In the genomic region with DNA sequence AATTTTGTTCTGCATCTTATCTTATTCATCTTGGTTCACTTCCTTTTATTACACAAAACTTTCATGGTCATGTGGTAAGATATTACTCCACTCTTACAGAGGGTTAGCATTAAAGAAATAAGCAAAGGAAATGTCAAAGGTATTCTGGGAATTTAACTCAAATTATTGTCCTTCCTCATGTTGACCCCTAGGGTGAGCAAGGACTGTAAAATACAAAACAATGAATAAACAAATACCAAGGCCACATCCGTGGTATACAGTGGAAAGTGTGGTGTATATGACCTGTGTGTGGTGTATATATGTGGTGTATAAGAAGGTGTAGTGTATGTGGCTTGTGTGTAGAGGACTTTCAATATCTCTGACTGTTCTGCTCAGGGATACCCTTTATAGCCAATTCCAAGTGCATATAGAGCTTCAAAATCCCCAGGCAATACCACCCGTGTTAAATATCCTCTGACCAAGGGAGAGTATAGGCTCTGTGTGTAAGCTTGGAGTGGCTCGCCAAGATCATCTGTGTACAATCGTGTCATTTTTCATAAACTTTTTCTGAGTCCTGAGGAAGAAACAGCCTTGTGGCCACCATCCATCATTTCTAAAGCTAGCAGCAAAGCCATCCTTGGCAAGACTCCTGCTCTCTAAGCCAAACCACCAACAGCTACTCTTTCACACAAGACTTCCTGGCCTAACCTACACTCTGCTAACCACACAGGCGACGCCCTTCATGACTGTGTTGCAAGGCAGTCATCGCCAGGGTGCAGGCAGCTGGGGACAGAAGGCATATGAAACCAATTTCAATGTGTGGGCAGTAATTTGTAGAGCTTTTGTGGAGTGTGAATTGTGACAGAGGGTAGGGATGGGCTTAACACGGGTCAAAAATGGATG, we compare ENCODE assay signal across 8 cellular contexts.
DNase-seq lines count a peak whose midpoint lies in the region; ATAC-seq and TF ChIP-seq lines count a peak whose summit lies in the region.

No MANE protein-coding gene starts in this region.

- in situ Hi-C loops in ACHN (cut with HindIII; ENCODE audit: low pct_ligation_motif_present, low pct_unique_long_range_greater_than_20kb, low sequenced_read_pairs) = no loop called here

- ATAC-seq in GM18502 (IDR thresholded peaks at IDR 0.05; ENCODE audit: poor library complexity, unreplicated experiment) (peak; percentile 93), HG02798 (IDR thresholded peaks at IDR 0.05; ENCODE audit: poor library complexity, unreplicated experiment) (peak; percentile 87), gastroesophageal sphincter (peak; percentile 57)

- H3K4me3 ChIP-seq in gastroesophageal sphincter = no peak overlapping the region

- no peaks in the 10 kb centered on the region for H3K4me1 ChIP-seq in gastroesophageal sphincter

- H3K36me3 ChIP-seq in gastroesophageal sphincter = no peaks in the 10 kb centered on the region

- H3K9me3 ChIP-seq in gastroesophageal sphincter = no peaks in the 10 kb centered on the region

- TF ChIP-seq POLR2A in gastroesophageal sphincter (IDR thresholded peaks at IDR 0.05) = no peak

- WGBS in gastroesophageal sphincter (ENCODE audit: low coverage in 1 of 2), 2 donors = 47 to 56% methylated on average over 4 to 8 of the region's 8 CpGs

- peak; percentile 12 for DNase-seq in NK-92 (lab: John Stamatoyannopoulos, UW; ENCODE audit: unreplicated experiment)
- DNase-seq in activated T-cell treated with anti-CD3 and anti-CD28 coated beads for 24 hours (ENCODE audit: low read depth) = peak; percentile 68
- DNase-seq in stimulated activated CD4-positive, alpha-beta T cell treated with anti-CD3 and anti-CD28 coated beads, TNF-alpha, amount 100 ng/mL, for 1 hour (ENCODE audit: low read depth in 3 of 3, low spot score in 1 of 3) = peak; percentile 36 to 58 (median 52)
- DNase-seq in cerebellar nuclear complex (lab: John Stamatoyannopoulos, UW) = no peak
- no peak for DNase-seq in ACHN

- TF ChIP-seq EP300 in gastroesophageal sphincter (IDR thresholded peaks at IDR 0.05) = no peak

- no peak for TF ChIP-seq CTCF in gastroesophageal sphincter (IDR thresholded peaks at IDR 0.05)

- H3K27me3 ChIP-seq in gastroesophageal sphincter = peaks cover 18% of the 10 kb centered on the region

- no peak overlapping the region for H3K27ac ChIP-seq in gastroesophageal sphincter

Comparison
In these comparisons a context has a peak if more than half of its experiments do, and no peak if none do; other contexts are left out.
1. DNase-seq: peak in NK-92 (single experiment), activated T-cell treated with anti-CD3 and anti-CD28 coated beads for 24 hours (single experiment) and stimulated activated CD4-positive, alpha-beta T cell treated with anti-CD3 and anti-CD28 coated beads, TNF-alpha, amount 100 ng/mL, for 1 hour (3 of 3); none in cerebellar nuclear complex (0 of 2) and ACHN (single experiment).
2. Peak in every context shown above with its lines, with median percentiles within 50 percentile points of each other: ATAC-seq.